21 cellular contexts compared by ENCODE assay signal in genomic region chr9:21677387-21677786, GRCh38.
A peak's percentile ranks its signal among the peaks of the same experiment; 100 is the strongest.
DNase-seq lines count a peak whose midpoint lies in the region; ATAC-seq and TF ChIP-seq lines count a peak whose summit lies in the region.
"Had no signal": no experiment of that assay in that cellular context is flagged by ENCODE, and none has a peak within 500 bp of the region (broad histone marks: within the 10 kb centered on the region; RNA-seq: fewer than 3 reads in every experiment).

No MANE protein-coding gene starts in this region.

- no peaks in the 10 kb centered on the region for H3K36me3 Mint-ChIP-seq in activated CD8-positive, alpha-beta T cell treated with anti-CD3 and anti-CD28 coated beads for 36 hours (ENCODE audit: low read depth)
- no peaks in the 10 kb centered on the region for H3K36me3 Mint-ChIP-seq in activated CD4-positive, alpha-beta memory T cell treated with anti-CD3 and anti-CD28 coated beads for 36 hours
- H3K36me3 Mint-ChIP-seq: stimulated activated effector memory CD8-positive, alpha-beta T cell treated with anti-CD3 and anti-CD28 coated beads, Interleukin-12 subunit alpha, Interleukin-12 subunit beta, amount 100 ng/mL, for 72 hours had no signal

- H3K4me3 Mint-ChIP-seq in activated CD8-positive, alpha-beta T cell treated with anti-CD3 and anti-CD28 coated beads for 36 hours: no peak overlapping the region
- H3K4me3 Mint-ChIP-seq in activated CD4-positive, alpha-beta memory T cell treated with anti-CD3 and anti-CD28 coated beads for 36 hours: no peak overlapping the region
- H3K4me3 Mint-ChIP-seq: activated T-cell treated with anti-CD3 and anti-CD28 coated beads, Interleukin-2, amount 50 U/mL, for 4 hours; effector memory CD8-positive, alpha-beta T cell; stimulated activated effector memory CD8-positive, alpha-beta T cell treated with anti-CD3 and anti-CD28 coated beads, Interleukin-12 subunit alpha, Interleukin-12 subunit beta, amount 100 ng/mL, for 72 hours had no signal

- in situ Hi-C loops in brain microvascular endothelial cell (cut with HindIII; ENCODE audit: low pct_ligation_motif_present, low sequenced_read_pairs): loop anchor here (25.0 kb wide), 1 partner anchor 90 kb away; no protein-coding TSS in a partner anchor

- H3K27me3 ChIP-seq in brain microvascular endothelial cell (replicated peaks) (no peaks in the 10 kb centered on the region), foreskin keratinocyte (no peaks in the 10 kb centered on the region)
- H3K27me3 ChIP-seq: cardiac muscle cell, suprapubic skin had no signal

- peak; percentile 4 for ATAC-seq in foreskin keratinocyte
- ATAC-seq in activated CD8-positive, alpha-beta T cell treated with anti-CD3 and anti-CD28 coated beads for 36 hours: no peak
- ATAC-seq: effector memory CD8-positive, alpha-beta T cell; GM12878 had no signal

- H3K27ac ChIP-seq in brain microvascular endothelial cell: peak overlapping the region; percentile 70
- H3K27ac ChIP-seq in foreskin keratinocyte: peak overlapping the region; percentile 89
- H3K27ac ChIP-seq: cardiac muscle cell, coronary artery, suprapubic skin had no signal

- no peak overlapping the region for H3K27ac Mint-ChIP-seq in activated CD8-positive, alpha-beta T cell treated with anti-CD3 and anti-CD28 coated beads for 36 hours
- H3K27ac Mint-ChIP-seq in activated CD4-positive, alpha-beta memory T cell treated with anti-CD3 and anti-CD28 coated beads for 36 hours: no peak overlapping the region
- H3K27ac Mint-ChIP-seq: effector memory CD8-positive, alpha-beta T cell; stimulated activated effector memory CD8-positive, alpha-beta T cell treated with anti-CD3 and anti-CD28 coated beads, Interleukin-12 subunit alpha, Interleukin-12 subunit beta, amount 100 ng/mL, for 72 hours had no signal

- CTCF ChIA-PET in AG04449 (lab: Yijun Ruan, JAX): interaction anchor here (0.9 to 1.3 kb wide), 4 partner anchors 32 to 113 kb away, joined by 3 to 4 read pairs (median 4); no protein-coding TSS in a partner anchor
- CTCF ChIA-PET in activated CD8-positive, alpha-beta T cell treated with anti-CD3 and anti-CD28 coated beads for 36 hours (lab: Charles Lee): interaction anchor here (0.7 kb wide), 1 partner anchor 118 kb away, joined by 3 read pairs; no protein-coding TSS in a partner anchor
- CTCF ChIA-PET in activated CD4-positive, alpha-beta memory T cell treated with anti-CD3 and anti-CD28 coated beads for 36 hours (lab: Charles Lee): interaction anchor here (0.6 kb wide), 1 partner anchor 159 kb away, joined by 3 read pairs; no protein-coding TSS in a partner anchor

- POLR2A ChIA-PET in AG04449 (lab: Yijun Ruan, JAX): interaction anchor here (1.3 kb wide), 1 partner anchor 118 kb away, joined by 8 read pairs; no protein-coding TSS in a partner anchor
- POLR2A ChIA-PET in activated CD8-positive, alpha-beta T cell treated with anti-CD3 and anti-CD28 coated beads for 36 hours (lab: Charles Lee): interaction anchor here (1.1 kb wide), 1 partner anchor 126 kb away, joined by 3 read pairs; no protein-coding TSS in a partner anchor
- POLR2A ChIA-PET in activated CD4-positive, alpha-beta memory T cell treated with anti-CD3 and anti-CD28 coated beads for 36 hours (lab: Charles Lee): no interaction called here

- H3K4me3 ChIP-seq in AG04449 (ENCODE audit: low read depth, low read length): 0 out of 2 replicates have a peak overlapping the region, but pooled peaks have one; percentile 1
- H3K4me3 ChIP-seq in brain microvascular endothelial cell (ENCODE audit: low read depth, low read length): no peak overlapping the region
- H3K4me3 ChIP-seq: cardiac muscle cell, coronary artery, GM12878, suprapubic skin had no signal

- peaks cover 20% of the 10 kb centered on the region for H3K4me1 Mint-ChIP-seq in activated CD8-positive, alpha-beta T cell treated with anti-CD3 and anti-CD28 coated beads for 36 hours (ENCODE audit: low read depth)
- peaks cover 7% of the 10 kb centered on the region for H3K4me1 Mint-ChIP-seq in activated CD4-positive, alpha-beta memory T cell treated with anti-CD3 and anti-CD28 coated beads for 36 hours (ENCODE audit: low read depth)
- H3K4me1 Mint-ChIP-seq: stimulated activated effector memory CD8-positive, alpha-beta T cell treated with anti-CD3 and anti-CD28 coated beads, Interleukin-12 subunit alpha, Interleukin-12 subunit beta, amount 100 ng/mL, for 72 hours had no signal

- H3K4me1 ChIP-seq in foreskin keratinocyte: peaks cover 73% of the 10 kb centered on the region
- H3K4me1 ChIP-seq: suprapubic skin had no signal

- peaks cover 2% of the 10 kb centered on the region for H3K27me3 Mint-ChIP-seq in activated CD8-positive, alpha-beta T cell treated with anti-CD3 and anti-CD28 coated beads for 36 hours
- H3K27me3 Mint-ChIP-seq in activated CD4-positive, alpha-beta memory T cell treated with anti-CD3 and anti-CD28 coated beads for 36 hours: peaks cover 1% of the 10 kb centered on the region

- no peaks in the 10 kb centered on the region for H3K9me3 Mint-ChIP-seq in activated CD8-positive, alpha-beta T cell treated with anti-CD3 and anti-CD28 coated beads for 36 hours
- H3K9me3 Mint-ChIP-seq in activated CD4-positive, alpha-beta memory T cell treated with anti-CD3 and anti-CD28 coated beads for 36 hours: no peaks in the 10 kb centered on the region
- H3K9me3 Mint-ChIP-seq: activated T-cell treated with anti-CD3 and anti-CD28 coated beads, Interleukin-2, amount 50 U/mL, for 4 hours; effector memory CD8-positive, alpha-beta T cell; stimulated activated effector memory CD8-positive, alpha-beta T cell treated with anti-CD3 and anti-CD28 coated beads, Interleukin-12 subunit alpha, Interleukin-12 subunit beta, amount 100 ng/mL, for 72 hours had no signal

- TF ChIP-seq CTCF in AG04449 (IDR thresholded peaks at IDR 0.05; ENCODE audit: insufficient read depth, low read length, missing control alignments) (no peak), brain microvascular endothelial cell (IDR thresholded peaks at IDR 0.05; ENCODE audit: low read depth, low read length, missing control alignments) (no peak), foreskin keratinocyte (conservative IDR thresholded peaks at IDR 0.05) (no peak)
- TF ChIP-seq CTCF in activated CD8-positive, alpha-beta T cell treated with anti-CD3 and anti-CD28 coated beads for 36 hours (IDR thresholded peaks at IDR 0.05): no peak

- intact Hi-C loops in activated CD8-positive, alpha-beta T cell treated with anti-CD3 and anti-CD28 coated beads for 36 hours (cut with micrococcal nuclease): no loop called here
- intact Hi-C loops in activated CD4-positive, alpha-beta memory T cell treated with anti-CD3 and anti-CD28 coated beads for 36 hours (cut with micrococcal nuclease): no loop called here

- DNase-seq in AG04449 (ENCODE audit: low read depth, low spot score): no peak
- peak; percentile 50 for DNase-seq in M059J (ENCODE audit: low read depth)
- no peak for DNase-seq in brain microvascular endothelial cell
- no peak for DNase-seq in foreskin keratinocyte
- no peak for DNase-seq in activated CD8-positive, alpha-beta T cell treated with anti-CD3 and anti-CD28 coated beads for 36 hours
- no peak for DNase-seq in NCI-H2171 treated with DMSO at 0.1 percent for 48 hours (lab: John Stamatoyannopoulos, UW)
- DNase-seq in NCI-H1105 (lab: John Stamatoyannopoulos, UW): no peak
- DNase-seq in activated CD4-positive, alpha-beta memory T cell treated with anti-CD3 and anti-CD28 coated beads for 36 hours: no peak
- DNase-seq: activated CD4-positive, alpha-beta T cell treated with anti-CD3 and anti-CD28 coated beads for 4 hours; activated T-cell treated with anti-CD3 and anti-CD28 coated beads, Interleukin-2, amount 50 U/mL, for 4 hours; C1 segment of cervical spinal cord; effector memory CD8-positive, alpha-beta T cell; NCI-H2081; NCI-H446; SIG-M5; stimulated activated CD4-positive, alpha-beta T cell treated with anti-CD3 and anti-CD28 coated beads, Interleukin-2, amount 100 ng/mL, for 48 hours had no signal

- no peaks in the 10 kb centered on the region for H3K36me3 ChIP-seq in brain microvascular endothelial cell (replicated peaks)
- H3K36me3 ChIP-seq: cardiac muscle cell, suprapubic skin had no signal
